ENCODE assay signal across 22 cellular contexts in the genomic region with DNA sequence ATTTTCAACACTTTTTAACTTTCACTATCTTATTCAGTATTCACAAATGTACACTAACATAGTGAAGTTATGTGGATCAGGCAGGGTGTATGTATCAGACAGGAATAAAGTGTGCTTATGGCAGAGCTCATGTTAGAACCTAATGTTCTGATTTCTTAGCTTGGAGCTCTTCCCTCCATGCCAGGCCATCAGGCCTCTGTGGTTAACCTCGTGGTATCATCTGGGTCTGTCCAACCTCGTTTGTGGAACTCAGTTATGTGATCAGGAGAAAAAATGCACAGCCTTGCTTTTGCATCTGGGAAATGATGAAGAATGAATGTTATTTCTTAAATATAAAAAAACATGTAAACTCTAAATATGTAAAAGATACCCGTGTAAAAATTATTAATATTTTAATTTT.
"Had no signal": no experiment of that assay in that cellular context is flagged by ENCODE, and none has a peak within 500 bp of the region (broad histone marks: within the 10 kb centered on the region; RNA-seq: fewer than 3 reads in every experiment).

No MANE protein-coding gene starts in this region.

- H3K4me3 ChIP-seq: colonic mucosa, gastroesophageal sphincter, heart right ventricle, tibial artery had no signal

- H3K4me1 ChIP-seq: colonic mucosa had no signal

- H3K27me3 ChIP-seq: colonic mucosa, gastroesophageal sphincter, heart right ventricle, tibial artery had no signal

- H3K4me1 Mint-ChIP-seq: brain had no signal

- ATAC-seq: activated T-cell treated with anti-CD3 and anti-CD28 coated beads, Interleukin-2, amount 50 U/mL, for 72 hours; gastroesophageal sphincter; heart right ventricle; left ventricle myocardium superior; stimulated activated naive CD8-positive, alpha-beta T cell treated with anti-CD3 and anti-CD28 coated beads, Interleukin-15, Interleukin-2, amounts not matched to agents 100 U/mL and 50 U/mL, for 24 hours had no signal

- H3K4me3 Mint-ChIP-seq: activated naive CD8-positive, alpha-beta T cell; activated T-cell treated with anti-CD3 and anti-CD28 coated beads, Interleukin-2, amount 50 U/mL, for 72 hours; brain; immature natural killer cell had no signal

- H3K36me3 ChIP-seq: colonic mucosa, gastroesophageal sphincter, heart right ventricle, tibial artery, WERI-Rb-1 had no signal

- H3K9me3 ChIP-seq: colonic mucosa, tibial artery had no signal

- H3K36me3 Mint-ChIP-seq: immature natural killer cell had no signal

- DNase-seq: activated CD4-positive, alpha-beta T cell treated with anti-CD3 and anti-CD28 coated beads for 1 hour; activated CD8-positive, alpha-beta memory T cell treated with anti-CD3 and anti-CD28 coated beads for 24 hours; activated gamma-delta T cell treated with Interleukin-2 at 50 U/mL for 16 hours; activated T-cell treated with anti-CD3 and anti-CD28 coated beads, Interleukin-2, amount 50 U/mL, for 72 hours; central memory CD4-positive, alpha-beta T cell; colonic mucosa; heart right ventricle; immature natural killer cell; kidney glomerular epithelial cell; left ventricle myocardium superior; occipital lobe; posterior cingulate gyrus; stimulated activated CD4-positive, alpha-beta T cell treated with anti-CD3 and anti-CD28 coated beads, Interleukin-12 subunit alpha, Interleukin-12 subunit beta, amount 100 ng/mL, for 4 hours; stimulated activated CD4-positive, alpha-beta T cell treated with anti-CD3 and anti-CD28 coated beads, Interleukin-1b, Interleukin-23, amount 100 ng/mL, for 48 hours; stimulated activated naive CD8-positive, alpha-beta T cell treated with anti-CD3 and anti-CD28 coated beads, Interleukin-15, Interleukin-2, amounts not matched to agents 100 U/mL and 50 U/mL, for 24 hours; substantia nigra; T1000; tibial artery; WERI-Rb-1 had no signal

- H3K27ac ChIP-seq: colonic mucosa, gastroesophageal sphincter, heart right ventricle, tibial artery, WERI-Rb-1 had no signal

- H3K27ac Mint-ChIP-seq: activated naive CD8-positive, alpha-beta T cell; activated T-cell treated with anti-CD3 and anti-CD28 coated beads, Interleukin-2, amount 50 U/mL, for 72 hours; brain had no signal
